In genomic region chr17:74211141-74211928, GRCh38 we compare ENCODE assay signal across 8 cellular contexts. TPM values are rescaled to one million over a fixed set of nuclear protein-coding genes. Genes with fewer than 3 reads are reported as not detected.
A peak's percentile ranks its signal among the peaks of the same experiment; 100 is the strongest.
DNase-seq lines count a peak whose midpoint lies in the region; ATAC-seq and TF ChIP-seq lines count a peak whose summit lies in the region.

No MANE protein-coding gene starts in this region.

- H3K27me3 ChIP-seq in Panc1 (ENCODE audit: control insufficient read depth, insufficient read depth, low read length) (no peaks in the 10 kb centered on the region), BE2C (no peaks in the 10 kb centered on the region)

- ATAC-seq in Panc1 (peak; percentile 19), HG03565 (IDR thresholded peaks at IDR 0.05; ENCODE audit: unreplicated experiment) (no peak)

- no peaks in the 10 kb centered on the region for H3K9me3 Mint-ChIP-seq in chondrocyte (ENCODE audit: low read depth)
- no peaks in the 10 kb centered on the region for H3K9me3 Mint-ChIP-seq in nephron

- H3K27ac Mint-ChIP-seq in chondrocyte (ENCODE audit: unreplicated experiment) (no peak overlapping the region), nephron (peak overlapping the region in 2 of 3 experiments; percentile 26 to 54)

- no peak for TF ChIP-seq CTCF in Panc1 (IDR thresholded peaks at IDR 0.05)
- TF ChIP-seq CTCF in chondrocyte (IDR thresholded peaks at IDR 0.05): no peak
- TF ChIP-seq CTCF in nephron (IDR thresholded peaks at IDR 0.05; ENCODE audit: unreplicated experiment in 3 of 3): no peak
- TF ChIP-seq CTCF in BE2C (IDR thresholded peaks at IDR 0.05; ENCODE audit: low read depth, low read length): no peak

- H3K36me3 ChIP-seq in Panc1 (ENCODE audit: control insufficient read depth, insufficient read depth, low read length) (peaks cover 6% of the 10 kb centered on the region; the same call in 1 of the 2 replicates), BE2C (peaks cover 52% of the 10 kb centered on the region)

- H3K27me3 Mint-ChIP-seq in chondrocyte (ENCODE audit: low read depth): no peaks in the 10 kb centered on the region
- peaks cover 3% of the 10 kb centered on the region for H3K27me3 Mint-ChIP-seq in nephron (ENCODE audit: low read depth)

- H3K9me3 ChIP-seq in Panc1 (ENCODE audit: control insufficient read depth, insufficient read depth, low read depth, low read length): no peaks in the 10 kb centered on the region
- no peaks in the 10 kb centered on the region for H3K9me3 ChIP-seq in BE2C

- DNase-seq in ELR (ENCODE audit: low read depth) (peak; percentile 67), Panc1 (ENCODE audit: low read depth, low spot score) (no peak), chondrocyte (ENCODE audit: low spot score) (no peak), NCI-H526 treated with DMSO at 0.1 percent for 48 hours (lab: John Stamatoyannopoulos, UW) (no peak), BE2C (no peak), pons (ENCODE audit: low spot score) (no peak)

- H3K4me3 Mint-ChIP-seq in chondrocyte (ENCODE audit: unreplicated experiment) (peak overlapping the region; percentile 85), nephron (peak overlapping the region; percentile 82 to 87 (median 86))

- BruUV-seq in Panc1 (replicated peaks; lab: Mats Ljungman, UMichigan): no TSS peak

- peaks cover 51% of the 10 kb centered on the region for H3K4me1 ChIP-seq in Panc1 (ENCODE audit: control insufficient read depth, insufficient read depth, low read length)
- peaks cover 39% of the 10 kb centered on the region for H3K4me1 ChIP-seq in BE2C

- H3K27ac ChIP-seq in Panc1 (ENCODE audit: low read length): peak overlapping the region; percentile 8; the same call in 1 of the 2 replicates

- intact Hi-C loops in Panc1 (cut with micrococcal nuclease; ENCODE audit: unreplicated experiment): no loop called here

- H3K4me3 ChIP-seq in Panc1 (ENCODE audit: low read depth in 2 of 2, low read length in 2 of 2) (no peak overlapping the region), BE2C (ENCODE audit: low read depth, low read length) (no peak overlapping the region)

- peaks cover 39% of the 10 kb centered on the region for H3K4me1 Mint-ChIP-seq in chondrocyte (ENCODE audit: low read depth)
- H3K4me1 Mint-ChIP-seq in nephron: peaks cover 60% of the 10 kb centered on the region

- POLR2A ChIA-PET in Panc1 (lab: Charles Lee): no interaction called here

- in situ Hi-C loops in Panc1 (cut with HindIII; ENCODE audit: low pct_unique_long_range_greater_than_20kb, low sequenced_read_pairs): no loop called here

- H3K36me3 Mint-ChIP-seq in chondrocyte (ENCODE audit: low read depth) (peaks cover 26% of the 10 kb centered on the region), nephron (ENCODE audit: low read depth) (peaks cover 32% of the 10 kb centered on the region)

- CTCF ChIA-PET in Panc1 (lab: Charles Lee): no interaction called here

RNA-seq across cellular contexts. Expression of gene TTYH2, which starts 2.0 kb away (rescaled TPM):
- total RNA-seq in Panc1 (2021; ENCODE audit: unreplicated experiment): 8.3 TPM
- 6.7 TPM for polyA plus RNA-seq in Panc1 (2012; ENCODE audit: insufficient read length)
- 1.6 to 2.1 TPM (median 1.9 TPM) in 3 replicates for total RNA-seq in chondrocyte
- 9.9 TPM for polyA plus RNA-seq in BE2C (2012; ENCODE audit: insufficient read depth, insufficient read length, low read depth)

RNA-seq across cellular contexts. Expression of gene RPL38, which starts 7.9 kb away (rescaled TPM):
- total RNA-seq in Panc1 (2021; ENCODE audit: unreplicated experiment) (968 TPM), chondrocyte (539 to 625 TPM (median 549 TPM) in 3 replicates)
- polyA plus RNA-seq in Panc1 (2012; ENCODE audit: insufficient read length): 1,956 TPM
- 2,245 TPM for polyA plus RNA-seq in BE2C (2012; ENCODE audit: insufficient read depth, insufficient read length, low read depth)
